ENCODE assay signal across 1 cellular context in the genomic region with DNA sequence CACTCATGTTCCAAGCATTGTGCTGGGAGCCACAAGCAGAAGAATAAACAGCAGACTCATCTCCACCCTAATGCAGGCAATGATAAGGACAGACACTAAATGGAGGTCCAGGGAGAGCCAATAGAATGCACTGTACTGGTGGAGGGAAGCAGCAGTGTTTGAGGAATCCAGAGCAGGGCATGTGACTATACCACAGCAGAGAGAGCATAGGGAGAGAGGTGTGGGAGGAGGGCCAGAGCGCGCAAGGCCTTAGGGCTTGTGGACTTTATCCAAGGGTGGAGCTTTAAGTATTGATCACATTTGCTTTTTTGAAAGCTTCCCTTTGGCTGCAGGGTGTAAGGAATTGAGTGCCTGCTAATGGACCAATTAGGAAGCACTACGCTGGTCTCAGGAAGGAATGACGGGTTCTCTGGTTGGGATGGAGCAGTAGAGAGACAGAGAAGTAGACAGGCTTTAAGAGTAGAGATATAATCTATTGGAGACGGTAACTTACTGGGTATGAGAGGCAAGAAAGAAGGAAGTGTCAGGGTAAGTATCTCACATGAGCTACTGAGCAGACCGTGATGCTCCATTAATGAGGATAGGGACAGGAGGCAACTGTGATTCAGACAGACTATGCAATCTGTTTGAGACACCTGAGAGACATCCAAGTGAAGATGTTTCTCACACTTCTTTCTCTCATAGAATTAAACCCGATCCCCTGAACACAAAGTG.
A peak's percentile ranks its signal among the peaks of the same experiment; 100 is the strongest.
TF ChIP-seq lines count a peak whose summit lies in the region.

No MANE protein-coding gene starts in this region.

TF ChIP-seq in HepG2, 621 proteins besides CTCF, POLR2A, EP300 and RAD21 (continued from another document and continues in another):
- TF ChIP-seq, protein P1, sequence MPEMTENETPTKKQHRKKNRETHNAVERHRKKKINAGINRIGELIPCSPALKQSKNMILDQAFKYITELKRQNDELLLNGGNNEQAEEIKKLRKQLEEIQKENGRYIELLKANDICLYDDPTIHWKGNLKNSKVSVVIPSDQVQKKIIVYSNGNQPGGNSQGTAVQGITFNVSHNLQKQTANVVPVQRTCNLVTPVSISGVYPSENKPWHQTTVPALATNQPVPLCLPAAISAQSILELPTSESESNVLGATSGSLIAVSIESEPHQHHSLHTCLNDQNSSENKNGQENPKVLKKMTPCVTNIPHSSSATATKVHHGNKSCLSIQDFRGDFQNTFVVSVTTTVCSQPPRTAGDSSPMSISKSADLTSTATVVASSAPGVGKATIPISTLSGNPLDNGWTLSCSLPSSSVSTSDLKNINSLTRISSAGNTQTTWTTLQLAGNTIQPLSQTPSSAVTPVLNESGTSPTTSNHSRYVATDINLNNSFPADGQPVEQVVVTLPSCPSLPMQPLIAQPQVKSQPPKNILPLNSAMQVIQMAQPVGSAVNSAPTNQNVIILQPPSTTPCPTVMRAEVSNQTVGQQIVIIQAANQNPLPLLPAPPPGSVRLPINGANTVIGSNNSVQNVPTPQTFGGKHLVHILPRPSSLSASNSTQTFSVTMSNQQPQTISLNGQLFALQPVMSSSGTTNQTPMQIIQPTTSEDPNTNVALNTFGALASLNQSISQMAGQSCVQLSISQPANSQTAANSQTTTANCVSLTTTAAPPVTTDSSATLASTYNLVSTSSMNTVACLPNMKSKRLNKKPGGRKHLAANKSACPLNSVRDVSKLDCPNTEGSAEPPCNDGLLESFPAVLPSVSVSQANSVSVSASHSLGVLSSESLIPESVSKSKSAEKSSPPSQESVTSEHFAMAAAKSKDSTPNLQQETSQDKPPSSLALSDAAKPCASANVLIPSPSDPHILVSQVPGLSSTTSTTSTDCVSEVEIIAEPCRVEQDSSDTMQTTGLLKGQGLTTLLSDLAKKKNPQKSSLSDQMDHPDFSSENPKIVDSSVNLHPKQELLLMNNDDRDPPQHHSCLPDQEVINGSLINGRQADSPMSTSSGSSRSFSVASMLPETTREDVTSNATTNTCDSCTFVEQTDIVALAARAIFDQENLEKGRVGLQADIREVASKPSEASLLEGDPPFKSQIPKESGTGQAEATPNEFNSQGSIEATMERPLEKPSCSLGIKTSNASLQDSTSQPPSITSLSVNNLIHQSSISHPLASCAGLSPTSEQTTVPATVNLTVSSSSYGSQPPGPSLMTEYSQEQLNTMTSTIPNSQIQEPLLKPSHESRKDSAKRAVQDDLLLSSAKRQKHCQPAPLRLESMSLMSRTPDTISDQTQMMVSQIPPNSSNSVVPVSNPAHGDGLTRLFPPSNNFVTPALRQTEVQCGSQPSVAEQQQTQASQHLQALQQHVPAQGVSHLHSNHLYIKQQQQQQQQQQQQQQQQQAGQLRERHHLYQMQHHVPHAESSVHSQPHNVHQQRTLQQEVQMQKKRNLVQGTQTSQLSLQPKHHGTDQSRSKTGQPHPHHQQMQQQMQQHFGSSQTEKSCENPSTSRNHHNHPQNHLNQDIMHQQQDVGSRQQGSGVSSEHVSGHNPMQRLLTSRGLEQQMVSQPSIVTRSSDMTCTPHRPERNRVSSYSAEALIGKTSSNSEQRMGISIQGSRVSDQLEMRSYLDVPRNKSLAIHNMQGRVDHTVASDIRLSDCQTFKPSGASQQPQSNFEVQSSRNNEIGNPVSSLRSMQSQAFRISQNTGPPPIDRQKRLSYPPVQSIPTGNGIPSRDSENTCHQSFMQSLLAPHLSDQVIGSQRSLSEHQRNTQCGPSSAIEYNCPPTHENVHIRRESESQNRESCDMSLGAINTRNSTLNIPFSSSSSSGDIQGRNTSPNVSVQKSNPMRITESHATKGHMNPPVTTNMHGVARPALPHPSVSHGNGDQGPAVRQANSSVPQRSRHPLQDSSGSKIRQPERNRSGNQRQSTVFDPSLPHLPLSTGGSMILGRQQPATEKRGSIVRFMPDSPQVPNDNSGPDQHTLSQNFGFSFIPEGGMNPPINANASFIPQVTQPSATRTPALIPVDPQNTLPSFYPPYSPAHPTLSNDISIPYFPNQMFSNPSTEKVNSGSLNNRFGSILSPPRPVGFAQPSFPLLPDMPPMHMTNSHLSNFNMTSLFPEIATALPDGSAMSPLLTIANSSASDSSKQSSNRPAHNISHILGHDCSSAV (CRISPR knock-in tag; IDR thresholded peaks at IDR 0.05; ENCODE audit: borderline replicate concordance): no peak
- TF ChIP-seq, protein P2, sequence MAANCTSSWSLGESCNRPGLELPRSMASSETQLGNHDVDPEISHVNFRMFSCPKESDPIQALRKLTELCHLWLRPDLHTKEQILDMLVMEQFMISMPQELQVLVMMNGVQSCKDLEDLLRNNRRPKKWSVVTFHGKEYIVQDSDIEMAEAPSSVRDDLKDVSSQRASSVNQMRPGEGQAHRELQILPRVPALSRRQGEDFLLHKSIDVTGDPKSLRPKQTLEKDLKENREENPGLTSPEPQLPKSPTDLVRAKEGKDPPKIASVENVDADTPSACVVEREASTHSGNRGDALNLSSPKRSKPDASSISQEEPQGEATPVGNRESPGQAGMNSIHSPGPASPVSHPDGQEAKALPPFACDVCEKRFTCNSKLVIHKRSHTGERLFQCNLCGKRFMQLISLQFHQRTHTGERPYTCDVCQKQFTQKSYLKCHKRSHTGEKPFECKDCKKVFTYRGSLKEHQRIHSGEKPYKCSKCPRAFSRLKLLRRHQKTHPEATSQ (CRISPR knock-in tag; IDR thresholded peaks at IDR 0.05; ENCODE audit: borderline replicate concordance): no peak
- TF ChIP-seq ZNF660 (CRISPR knock-in tag; IDR thresholded peaks at IDR 0.05; ENCODE audit: borderline replicate concordance, low read depth): no peak
- no peak for TF ChIP-seq ARHGAP35 (CRISPR knock-in tag; IDR thresholded peaks at IDR 0.05; ENCODE audit: borderline replicate concordance)
- TF ChIP-seq, protein P3, sequence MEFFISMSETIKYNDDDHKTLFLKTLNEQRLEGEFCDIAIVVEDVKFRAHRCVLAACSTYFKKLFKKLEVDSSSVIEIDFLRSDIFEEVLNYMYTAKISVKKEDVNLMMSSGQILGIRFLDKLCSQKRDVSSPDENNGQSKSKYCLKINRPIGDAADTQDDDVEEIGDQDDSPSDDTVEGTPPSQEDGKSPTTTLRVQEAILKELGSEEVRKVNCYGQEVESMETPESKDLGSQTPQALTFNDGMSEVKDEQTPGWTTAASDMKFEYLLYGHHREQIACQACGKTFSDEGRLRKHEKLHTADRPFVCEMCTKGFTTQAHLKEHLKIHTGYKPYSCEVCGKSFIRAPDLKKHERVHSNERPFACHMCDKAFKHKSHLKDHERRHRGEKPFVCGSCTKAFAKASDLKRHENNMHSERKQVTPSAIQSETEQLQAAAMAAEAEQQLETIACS (CRISPR knock-in tag; IDR thresholded peaks at IDR 0.05): no peak; the same call in 1 of the 2 replicates
- no peak for TF ChIP-seq ZFAT (CRISPR knock-in tag; conservative IDR thresholded peaks at IDR 0.05)
- TF ChIP-seq U2AF2 (IDR thresholded peaks at IDR 0.05; ENCODE audit: low read depth, low read length): no peak
- TF ChIP-seq RAD51 (IDR thresholded peaks at IDR 0.05; ENCODE audit: borderline replicate concordance): 0 out of 2 replicates have a peak, but pooled peaks have one; percentile 19
- TF ChIP-seq, protein P4, sequence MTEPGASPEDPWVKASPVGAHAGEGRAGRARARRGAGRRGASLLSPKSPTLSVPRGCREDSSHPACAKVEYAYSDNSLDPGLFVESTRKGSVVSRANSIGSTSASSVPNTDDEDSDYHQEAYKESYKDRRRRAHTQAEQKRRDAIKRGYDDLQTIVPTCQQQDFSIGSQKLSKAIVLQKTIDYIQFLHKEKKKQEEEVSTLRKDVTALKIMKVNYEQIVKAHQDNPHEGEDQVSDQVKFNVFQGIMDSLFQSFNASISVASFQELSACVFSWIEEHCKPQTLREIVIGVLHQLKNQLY (CRISPR knock-in tag; IDR thresholded peaks at IDR 0.05): 0 out of 2 replicates have a peak, but pooled peaks have one; percentile 22
- 0 out of 2 replicates have a peak, but pooled peaks have one; percentile 21 for TF ChIP-seq ATF7-NPFF (CRISPR knock-in tag; IDR thresholded peaks at IDR 0.05; ENCODE audit: low read depth)
- TF ChIP-seq ZNF790 (CRISPR knock-in tag; IDR thresholded peaks at IDR 0.05; ENCODE audit: borderline replicate concordance): no peak
- no peak for TF ChIP-seq CREM (IDR thresholded peaks at IDR 0.05)
- no peak for TF ChIP-seq CREM (CRISPR knock-in tag; IDR thresholded peaks at IDR 0.05)
- TF ChIP-seq, protein P5, sequence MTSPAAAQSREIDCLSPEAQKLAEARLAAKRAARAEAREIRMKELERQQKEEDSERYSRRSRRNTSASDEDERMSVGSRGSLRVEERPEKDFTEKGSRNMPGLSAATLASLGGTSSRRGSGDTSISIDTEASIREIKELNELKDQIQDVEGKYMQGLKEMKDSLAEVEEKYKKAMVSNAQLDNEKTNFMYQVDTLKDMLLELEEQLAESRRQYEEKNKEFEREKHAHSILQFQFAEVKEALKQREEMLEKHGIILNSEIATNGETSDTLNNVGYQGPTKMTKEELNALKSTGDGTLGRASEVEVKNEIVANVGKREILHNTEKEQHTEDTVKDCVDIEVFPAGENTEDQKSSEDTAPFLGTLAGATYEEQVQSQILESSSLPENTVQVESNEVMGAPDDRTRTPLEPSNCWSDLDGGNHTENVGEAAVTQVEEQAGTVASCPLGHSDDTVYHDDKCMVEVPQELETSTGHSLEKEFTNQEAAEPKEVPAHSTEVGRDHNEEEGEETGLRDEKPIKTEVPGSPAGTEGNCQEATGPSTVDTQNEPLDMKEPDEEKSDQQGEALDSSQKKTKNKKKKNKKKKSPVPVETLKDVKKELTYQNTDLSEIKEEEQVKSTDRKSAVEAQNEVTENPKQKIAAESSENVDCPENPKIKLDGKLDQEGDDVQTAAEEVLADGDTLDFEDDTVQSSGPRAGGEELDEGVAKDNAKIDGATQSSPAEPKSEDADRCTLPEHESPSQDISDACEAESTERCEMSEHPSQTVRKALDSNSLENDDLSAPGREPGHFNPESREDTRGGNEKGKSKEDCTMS (CRISPR knock-in tag; conservative IDR thresholded peaks at IDR 0.05): no peak
- no peak for TF ChIP-seq HOXA5 (CRISPR knock-in tag; IDR thresholded peaks at IDR 0.05)
- no peak for TF ChIP-seq EZH2 (conservative IDR thresholded peaks at IDR 0.05; ENCODE audit: low read depth, low read length)
- no peak for TF ChIP-seq RFX3 (CRISPR knock-in tag; IDR thresholded peaks at IDR 0.05)
- no peak for TF ChIP-seq ZNF839 (CRISPR knock-in tag; IDR thresholded peaks at IDR 0.05; ENCODE audit: borderline replicate concordance)
- no peak for TF ChIP-seq ZNF891 (CRISPR knock-in tag; IDR thresholded peaks at IDR 0.05)
- TF ChIP-seq, protein P6, sequence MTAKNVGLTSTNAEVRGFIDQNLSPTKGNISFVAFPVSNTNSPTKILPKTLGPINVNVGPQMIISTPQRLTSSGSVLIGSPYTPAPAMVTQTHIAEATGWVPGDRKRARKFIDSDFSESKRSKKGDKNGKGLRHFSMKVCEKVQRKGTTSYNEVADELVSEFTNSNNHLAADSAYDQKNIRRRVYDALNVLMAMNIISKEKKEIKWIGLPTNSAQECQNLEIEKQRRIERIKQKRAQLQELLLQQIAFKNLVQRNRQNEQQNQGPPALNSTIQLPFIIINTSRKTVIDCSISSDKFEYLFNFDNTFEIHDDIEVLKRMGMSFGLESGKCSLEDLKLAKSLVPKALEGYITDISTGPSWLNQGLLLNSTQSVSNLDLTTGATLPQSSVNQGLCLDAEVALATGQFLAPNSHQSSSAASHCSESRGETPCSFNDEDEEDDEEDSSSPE (CRISPR knock-in tag; IDR thresholded peaks at IDR 0.05): peak; percentile 94
- TF ChIP-seq, protein P7, sequence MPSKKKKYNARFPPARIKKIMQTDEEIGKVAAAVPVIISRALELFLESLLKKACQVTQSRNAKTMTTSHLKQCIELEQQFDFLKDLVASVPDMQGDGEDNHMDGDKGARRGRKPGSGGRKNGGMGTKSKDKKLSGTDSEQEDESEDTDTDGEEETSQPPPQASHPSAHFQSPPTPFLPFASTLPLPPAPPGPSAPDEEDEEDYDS (CRISPR knock-in tag; IDR thresholded peaks at IDR 0.05): peak; percentile 43; the same call in 1 of the 2 replicates
- TF ChIP-seq NCOA1 (CRISPR knock-in tag; IDR thresholded peaks at IDR 0.05): no peak
- TF ChIP-seq SP2 (CRISPR knock-in tag; IDR thresholded peaks at IDR 0.05): no peak
- TF ChIP-seq, protein P8, sequence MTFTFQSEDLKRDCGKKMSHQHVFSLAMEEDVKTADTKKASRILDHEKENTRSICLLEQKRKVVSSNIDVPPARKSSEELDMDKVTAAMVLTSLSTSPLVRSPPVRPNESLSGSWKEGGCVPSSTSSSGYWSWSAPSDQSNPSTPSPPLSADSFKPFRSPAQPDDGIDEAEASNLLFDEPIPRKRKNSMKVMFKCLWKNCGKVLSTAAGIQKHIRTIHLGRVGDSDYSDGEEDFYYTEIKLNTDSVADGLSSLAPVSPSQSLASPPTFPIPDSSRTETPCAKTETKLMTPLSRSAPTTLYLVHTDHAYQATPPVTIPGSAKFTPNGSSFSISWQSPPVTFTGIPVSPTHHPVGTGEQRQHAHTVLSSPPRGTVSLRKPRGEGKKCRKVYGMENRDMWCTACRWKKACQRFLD (CRISPR knock-in tag; IDR thresholded peaks at IDR 0.05; ENCODE audit: borderline replicate concordance): no peak
- no peak for TF ChIP-seq PCBP1 (IDR thresholded peaks at IDR 0.05; ENCODE audit: borderline replicate concordance, low read depth, low read length)
- TF ChIP-seq KLF15 (CRISPR knock-in tag; IDR thresholded peaks at IDR 0.05; ENCODE audit: borderline replicate concordance): no peak
- TF ChIP-seq ZFP36 (IDR thresholded peaks at IDR 0.05; ENCODE audit: borderline replicate concordance, low read depth, low read length, partially characterized antibody): no peak
- no peak for TF ChIP-seq ATRX (CRISPR knock-in tag; IDR thresholded peaks at IDR 0.05; ENCODE audit: borderline replicate concordance)
- TF ChIP-seq KDM5B (CRISPR knock-in tag; IDR thresholded peaks at IDR 0.05; ENCODE audit: borderline replicate concordance): no peak
- no peak for TF ChIP-seq MEIS1 (CRISPR knock-in tag; IDR thresholded peaks at IDR 0.05; ENCODE audit: borderline replicate concordance)
- no peak for TF ChIP-seq ZNF33B (CRISPR knock-in tag; IDR thresholded peaks at IDR 0.05)
- no peak for TF ChIP-seq CCAR2 (optimal IDR thresholded peaks at IDR 0.05; ENCODE audit: low read depth, low read length)
